Comparison of ENCODE assay signal across 2 cellular contexts in genomic region chr15:32434102-32434963, GRCh38. TPM values are rescaled to one million over a fixed set of nuclear protein-coding genes. Genes with fewer than 3 reads are reported as not detected.
"Had no signal": no experiment of that assay in that cellular context is flagged by ENCODE, and none has a peak within 500 bp of the region (broad histone marks: within the 10 kb centered on the region; RNA-seq: fewer than 3 reads in every experiment).

No MANE protein-coding gene starts in this region.

RNA-seq across cellular contexts. Expression of gene GOLGA8O, which starts 21.1 kb away (rescaled TPM):
- total RNA-seq: kidney epithelial cell, neural crest cell had no signal

RNA-seq across cellular contexts. Expression of gene GOLGA8K, which starts 31.2 kb away (rescaled TPM):
- total RNA-seq: kidney epithelial cell had no signal
